In the genomic region with DNA sequence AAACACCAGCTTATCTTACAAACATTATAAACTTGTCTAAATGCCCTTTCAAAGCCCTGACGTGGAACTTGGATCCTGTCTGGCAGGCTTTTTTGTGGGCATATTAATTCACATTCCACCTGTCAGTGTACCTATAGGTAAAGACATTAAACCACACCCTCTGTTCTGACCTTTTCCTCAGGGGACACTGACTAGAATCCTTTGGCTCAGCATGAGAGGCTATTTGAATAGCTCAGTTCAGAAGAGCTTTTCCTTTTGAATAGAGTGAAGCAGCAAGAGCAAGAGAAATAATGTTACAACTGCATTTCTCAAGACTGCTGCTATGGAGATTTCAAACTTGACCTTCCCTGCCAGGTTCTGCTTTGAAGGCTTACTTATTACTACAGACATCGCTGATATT, we compare ENCODE assay signal across 1 cellular context.
TF ChIP-seq lines count a peak whose summit lies in the region.

No MANE protein-coding gene starts in this region.

TF ChIP-seq in HepG2, 621 proteins besides CTCF, POLR2A, EP300 and RAD21 (continued from another document):
- TF ChIP-seq, protein P1, sequence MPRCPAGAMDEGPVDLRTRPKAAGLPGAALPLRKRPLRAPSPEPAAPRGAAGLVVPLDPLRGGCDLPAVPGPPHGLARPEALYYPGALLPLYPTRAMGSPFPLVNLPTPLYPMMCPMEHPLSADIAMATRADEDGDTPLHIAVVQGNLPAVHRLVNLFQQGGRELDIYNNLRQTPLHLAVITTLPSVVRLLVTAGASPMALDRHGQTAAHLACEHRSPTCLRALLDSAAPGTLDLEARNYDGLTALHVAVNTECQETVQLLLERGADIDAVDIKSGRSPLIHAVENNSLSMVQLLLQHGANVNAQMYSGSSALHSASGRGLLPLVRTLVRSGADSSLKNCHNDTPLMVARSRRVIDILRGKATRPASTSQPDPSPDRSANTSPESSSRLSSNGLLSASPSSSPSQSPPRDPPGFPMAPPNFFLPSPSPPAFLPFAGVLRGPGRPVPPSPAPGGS (CRISPR knock-in tag; IDR thresholded peaks at IDR 0.05): no peak
- TF ChIP-seq ZNF781 (CRISPR knock-in tag; IDR thresholded peaks at IDR 0.05; ENCODE audit: borderline replicate concordance, not compliant biosample characterization) (no peak), STAT5B (CRISPR knock-in tag; IDR thresholded peaks at IDR 0.05) (no peak), HES4 (CRISPR knock-in tag; IDR thresholded peaks at IDR 0.05; ENCODE audit: borderline replicate concordance) (no peak), SRSF1 (optimal IDR thresholded peaks at IDR 0.05; ENCODE audit: low read depth, low read length) (no peak), ASH2L (IDR thresholded peaks at IDR 0.05; ENCODE audit: insufficient read length, low read depth, low read length) (no peak)
TF ChIP-seq in HepG2: peak in this region for 0.
